ENCODE assay signal across 1 cellular context in genomic region chr3:38613426-38613825, GRCh38.
TF ChIP-seq lines count a peak whose summit lies in the region.

No MANE protein-coding gene starts in this region.

TF ChIP-seq in GM23338, 12 proteins besides CTCF, POLR2A, EP300 and RAD21:
- TF ChIP-seq ETS1 (IDR thresholded peaks at IDR 0.05) (no peak), CREB1 (CRISPR knock-in tag; IDR thresholded peaks at IDR 0.05; ENCODE audit: low read depth) (no peak), ZNF331 (CRISPR knock-in tag; IDR thresholded peaks at IDR 0.05; ENCODE audit: low read depth) (no peak), REST (IDR thresholded peaks at IDR 0.05; ENCODE audit: unreplicated experiment) (no peak), JUNB (IDR thresholded peaks at IDR 0.05; ENCODE audit: unreplicated experiment) (no peak), EZH2 (IDR thresholded peaks at IDR 0.05; ENCODE audit: low read depth, unreplicated experiment) (no peak), EZH2phosphoT487 (IDR thresholded peaks at IDR 0.05; ENCODE audit: unreplicated experiment) (no peak), NANOG (IDR thresholded peaks at IDR 0.05; ENCODE audit: borderline replicate concordance) (no peak)
